Comparison of ENCODE assay signal across 24 cellular contexts in the genomic region with DNA sequence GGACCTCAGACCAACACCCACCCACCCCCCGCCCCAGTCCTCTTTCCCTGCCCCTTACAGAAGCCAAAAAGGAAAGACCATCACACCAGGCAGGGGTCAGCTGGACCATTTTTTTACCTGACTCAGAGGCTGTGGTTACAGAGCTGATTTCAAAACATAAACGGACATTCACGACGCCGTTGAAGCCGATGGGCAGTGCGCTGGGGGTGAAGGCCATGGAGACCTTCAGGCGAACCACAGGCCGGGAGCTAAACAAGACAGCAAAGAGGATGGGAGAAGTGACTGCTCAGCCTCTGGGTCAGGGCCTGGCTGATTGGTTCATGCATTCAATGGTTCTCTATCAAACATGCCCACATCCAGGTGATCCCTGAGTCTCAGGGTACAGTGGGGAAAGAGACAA.
"Had no signal": no experiment of that assay in that cellular context is flagged by ENCODE, and none has a peak within 500 bp of the region (broad histone marks: within the 10 kb centered on the region; RNA-seq: fewer than 3 reads in every experiment).

No MANE protein-coding gene starts in this region.

- H3K27me3 Mint-ChIP-seq: activated CD4-positive, alpha-beta T cell treated with anti-CD3 and anti-CD28 coated beads for 36 hours; activated CD8-positive, alpha-beta memory T cell treated with anti-CD3 and anti-CD28 coated beads, Interleukin-2, amount 10 ng/mL, durations not matched to agents 7 days and 5 days; activated T-cell treated with anti-CD3 and anti-CD28 coated beads, Interleukin-2, amount 50 U/mL, for 24 hours; T-cell had no signal

- H3K36me3 ChIP-seq: brain microvascular endothelial cell, cardiac muscle cell had no signal

- ATAC-seq: activated CD4-positive, alpha-beta T cell treated with anti-CD3 and anti-CD28 coated beads for 36 hours; activated CD8-positive, alpha-beta memory T cell treated with anti-CD3 and anti-CD28 coated beads, Interleukin-2, amount 10 ng/mL, durations not matched to agents 7 days and 5 days; activated naive CD4-positive, alpha-beta T cell treated with anti-CD3 and anti-CD28 coated beads, Interleukin-2, amount 50 U/mL, for 72 hours; T-cell had no signal

- H3K36me3 Mint-ChIP-seq: activated naive CD4-positive, alpha-beta T cell treated with anti-CD3 and anti-CD28 coated beads, Interleukin-2, amount 50 U/mL, for 72 hours; T-cell had no signal

- H3K27ac ChIP-seq: brain microvascular endothelial cell, cardiac muscle cell, VCaP had no signal

- H3K9me3 Mint-ChIP-seq: activated naive CD4-positive, alpha-beta T cell treated with anti-CD3 and anti-CD28 coated beads, Interleukin-2, amount 50 U/mL, for 72 hours; activated T-cell treated with anti-CD3 and anti-CD28 coated beads, Interleukin-2, amount 50 U/mL, for 24 hours; activated T-helper 1 cell treated with anti-CD3 and anti-CD28 coated beads, Interleukin-12 subunit alpha, Interleukin-12 subunit beta, Interleukin-2, Interleukin-4 antibody, amounts not matched to agents 30 ng/mL and 10 ng/mL and 1 ng/mL, durations not matched to agents 14 hours and 24 hours and 36 hours; T-cell had no signal

- H3K27me3 ChIP-seq: brain microvascular endothelial cell, cardiac muscle cell had no signal

- H3K4me3 ChIP-seq: cardiac muscle cell had no signal

- H3K27ac Mint-ChIP-seq: activated CD4-positive, alpha-beta T cell treated with anti-CD3 and anti-CD28 coated beads for 36 hours; activated CD8-positive, alpha-beta memory T cell treated with anti-CD3 and anti-CD28 coated beads, Interleukin-2, amount 10 ng/mL, durations not matched to agents 7 days and 5 days; activated T-cell treated with anti-CD3 and anti-CD28 coated beads, Interleukin-2, amount 50 U/mL, for 24 hours; activated T-helper 1 cell treated with anti-CD3 and anti-CD28 coated beads, Interleukin-12 subunit alpha, Interleukin-12 subunit beta, Interleukin-2, Interleukin-4 antibody, amounts not matched to agents 30 ng/mL and 10 ng/mL and 1 ng/mL, durations not matched to agents 14 hours and 24 hours and 36 hours; T-cell had no signal

- H3K4me3 Mint-ChIP-seq: activated CD4-positive, alpha-beta T cell treated with anti-CD3 and anti-CD28 coated beads for 36 hours; activated CD8-positive, alpha-beta memory T cell treated with anti-CD3 and anti-CD28 coated beads, Interleukin-2, amount 10 ng/mL, durations not matched to agents 7 days and 5 days; activated T-cell treated with anti-CD3 and anti-CD28 coated beads, Interleukin-2, amount 50 U/mL, for 24 hours; activated T-helper 1 cell treated with anti-CD3 and anti-CD28 coated beads, Interleukin-12 subunit alpha, Interleukin-12 subunit beta, Interleukin-2, Interleukin-4 antibody, amounts not matched to agents 30 ng/mL and 10 ng/mL and 1 ng/mL, durations not matched to agents 14 hours and 24 hours and 36 hours had no signal

- DNase-seq: activated CD4-positive, alpha-beta T cell treated with anti-CD3 and anti-CD28 coated beads for 36 hours; activated CD4-positive, alpha-beta T cell treated with anti-CD3 and anti-CD28 coated beads, Interleukin-2, amount 50 U/mL, for 1 hour; activated CD8-positive, alpha-beta memory T cell treated with anti-CD3 and anti-CD28 coated beads, Interleukin-2, amount 10 ng/mL, durations not matched to agents 7 days and 5 days; activated effector memory CD4-positive, alpha-beta T cell treated with anti-CD3 and anti-CD28 coated beads, Interleukin-2, amount 50 U/mL, for 16 hours; activated naive CD4-positive, alpha-beta T cell treated with Interleukin-2 at 50 U/mL for 16 hours; activated T-cell treated with anti-CD3 and anti-CD28 coated beads, Interleukin-2, amount 50 U/mL, for 24 hours; brain microvascular endothelial cell; Karpas-422; NCI-H1092 treated with DMSO at 0.1 percent for 48 hours; NCI-H1417 treated with DMSO at 0.1 percent for 48 hours; NCI-H1694; NCI-H2029; NCI-H2107; NCI-H2171 treated with DMSO at 0.1 percent for 48 hours; NCI-H345; NCI-H510A; NCI-H526 treated with DMSO at 0.1 percent for 48 hours; NCI-H82; SIG-M5; T-cell had no signal
